Comparison of ENCODE assay signal across 23 cellular contexts in genomic region chr17:11461993-11462548, GRCh38.
DNase-seq lines count a peak whose midpoint lies in the region; ATAC-seq and TF ChIP-seq lines count a peak whose summit lies in the region.
"Had no signal": no experiment of that assay in that cellular context is flagged by ENCODE, and none has a peak within 500 bp of the region (broad histone marks: within the 10 kb centered on the region; RNA-seq: fewer than 3 reads in every experiment).

No MANE protein-coding gene starts in this region.

- H3K27ac ChIP-seq in right atrium auricular region (no peak overlapping the region), mesendoderm (ENCODE audit: low read depth, low read length) (no peak overlapping the region), spleen (no peak overlapping the region)
- H3K27ac ChIP-seq: 22Rv1; A549; BLaER1 treated with 17β-estradiol and CSF1 and Interleukin-3, amounts not matched to agents 10 nM and 100 nM; C4-2B had no signal

- no peak overlapping the region for H3K4me2 ChIP-seq in mesendoderm (ENCODE audit: low read length)
- H3K4me2 ChIP-seq: A549; BLaER1 treated with 17β-estradiol and CSF1 and Interleukin-3, amounts not matched to agents 10 nM and 100 nM had no signal

- H2BK5ac ChIP-seq in mesendoderm (ENCODE audit: low read length), result no peak overlapping the region

- H3K4me3 ChIP-seq in right atrium auricular region (no peak overlapping the region), mesendoderm (ENCODE audit: low read length) (no peak overlapping the region), spleen (no peak overlapping the region)
- H3K4me3 ChIP-seq: A549; BLaER1 treated with 17β-estradiol and CSF1 and Interleukin-3, amounts not matched to agents 10 nM and 100 nM; GM12878 had no signal

- TF ChIP-seq CTCF in right atrium auricular region (IDR thresholded peaks at IDR 0.05) (no peak), spleen (IDR thresholded peaks at IDR 0.05 in 8 of 11, conservative IDR thresholded peaks at IDR 0.05 in 3 of 11) (no peak)

- no peak overlapping the region for H4K5ac ChIP-seq in mesendoderm (ENCODE audit: low read length)

- H2BK15ac ChIP-seq in mesendoderm (replicated peaks; ENCODE audit: low read depth), result no peak overlapping the region

- H3K36me3 ChIP-seq in right atrium auricular region (no peaks in the 10 kb centered on the region), mesendoderm (ENCODE audit: control insufficient read depth, insufficient read depth, low read length) (no peaks in the 10 kb centered on the region), spleen (no peaks in the 10 kb centered on the region)
- H3K36me3 ChIP-seq: BLaER1 treated with 17β-estradiol and CSF1 and Interleukin-3, amounts not matched to agents 10 nM and 100 nM had no signal

- TF ChIP-seq POLR2A in spleen (IDR thresholded peaks at IDR 0.05), result no peak

- no peaks in the 10 kb centered on the region for H3K79me1 ChIP-seq in mesendoderm (ENCODE audit: low read length)

- H3K79me2 ChIP-seq in mesendoderm (ENCODE audit: control insufficient read depth, insufficient read depth, low read length), result no peaks in the 10 kb centered on the region

- H3K4ac ChIP-seq in mesendoderm (ENCODE audit: low read depth, low read length), result no peak overlapping the region

- DNase-seq in right atrium auricular region (ENCODE audit: low spot score), result peak; percentile 38
- no peak for DNase-seq in Right ventricle myocardium inferior (ENCODE audit: missing footprints)
- DNase-seq in ecto neural progenitor cell (ENCODE audit: low spot score), result peak; percentile 21
- DNase-seq in islet precursor cell, result peak; percentile 71
- peak; percentile 31 for DNase-seq in mesendoderm
- DNase-seq in inferior parietal cortex (ENCODE audit: extremely low spot score), result no peak
- DNase-seq in spleen, result no peak
- DNase-seq: AML-193; CD4-positive, alpha-beta T cell; CD8-positive, alpha-beta T cell; DMS 273 treated with DMSO at 0.1 percent for 48 hours; DMS153; DMS53; DMS79; DND-41; EL; GDM1 had no signal

- no peak overlapping the region for H2AK5ac ChIP-seq in mesendoderm (ENCODE audit: low read length)

- H3K56ac ChIP-seq in mesendoderm (ENCODE audit: low read length), result no peak overlapping the region

- intact Hi-C loops in Right ventricle myocardium inferior (cut with DNase I) (no loop called here), spleen (cut with DNase I; ENCODE audit: low total_unique reads) (no loop called here)

- H3K27me3 ChIP-seq in right atrium auricular region (no peaks in the 10 kb centered on the region), mesendoderm (ENCODE audit: insufficient read depth, low read length, poor library complexity) (no peaks in the 10 kb centered on the region), spleen (replicated peaks in 1 of 7) (no peaks in the 10 kb centered on the region)
- H3K27me3 ChIP-seq: BLaER1 treated with 17β-estradiol and CSF1 and Interleukin-3, amounts not matched to agents 10 nM and 100 nM had no signal

- no peak overlapping the region for H4K8ac ChIP-seq in mesendoderm (ENCODE audit: low read depth, low read length)

- ATAC-seq in Right ventricle myocardium inferior (no peak), HG02610 (IDR thresholded peaks at IDR 0.05; ENCODE audit: unreplicated experiment) (no peak)
- ATAC-seq: A549; CD8-positive, alpha-beta T cell; GM12878 had no signal

- H3K4me1 ChIP-seq in right atrium auricular region (no peaks in the 10 kb centered on the region), mesendoderm (ENCODE audit: control insufficient read depth, low read depth, low read length) (no peaks in the 10 kb centered on the region), spleen (no peaks in the 10 kb centered on the region)
- H3K4me1 ChIP-seq: A549; BLaER1 treated with 17β-estradiol and CSF1 and Interleukin-3, amounts not matched to agents 10 nM and 100 nM had no signal

- no peak overlapping the region for H2BK120ac ChIP-seq in mesendoderm (ENCODE audit: low read depth, low read length)

- no peak overlapping the region for H3K9ac ChIP-seq in mesendoderm (ENCODE audit: low read length)
- H3K9ac ChIP-seq: BLaER1 treated with 17β-estradiol and CSF1 and Interleukin-3, amounts not matched to agents 10 nM and 100 nM had no signal

- no CpG with 5 or more reads among the region's 1 CpG for WGBS in mesendoderm (ENCODE audit: extremely low coverage, insufficient coverage, low lambda C conversion rate)
- WGBS in spleen, 5 donors, result 63 to 100% (median 91%) methylated on average over 1 of the region's 1 CpG

- H3K18ac ChIP-seq in mesendoderm (ENCODE audit: low read length), result no peak overlapping the region

- H3K9me3 ChIP-seq in right atrium auricular region, result no peaks in the 10 kb centered on the region
- peaks cover 0 to 6% (median 0%) of the 10 kb centered on the region in 8 donors for H3K9me3 ChIP-seq in spleen
- H3K9me3 ChIP-seq: A549; BLaER1 treated with 17β-estradiol and CSF1 and Interleukin-3, amounts not matched to agents 10 nM and 100 nM had no signal

- no peak overlapping the region for H3K23ac ChIP-seq in mesendoderm (ENCODE audit: low read length)

Comparison
In these comparisons a context has a peak if more than half of its experiments do, and no peak if none do; other contexts are left out.
1. DNase-seq: peak in right atrium auricular region (single experiment), ecto neural progenitor cell (single experiment), islet precursor cell (single experiment) and mesendoderm (single experiment); none in Right ventricle myocardium inferior (single experiment), inferior parietal cortex (single experiment) and spleen (single experiment).